Comparison of ENCODE assay signal across 1 cellular context in genomic region chr10:987906-988666, GRCh38.
TF ChIP-seq lines count a peak whose summit lies in the region.

GTPBP4 (plus strand) TSS chr10:988434; CDS start chr10:988480, 46 bp downstream.

TF ChIP-seq in HEK293, 187 proteins besides CTCF, POLR2A, EP300 and RAD21 (continued from another document and continues in another):
- TF ChIP-seq PATZ1 (tag by site-specific recombination; IDR thresholded peaks at IDR 0.05) (peak; percentile 59), ZNF76 (tag by site-specific recombination; IDR thresholded peaks at IDR 0.05; ENCODE audit: borderline replicate concordance, low read depth) (no peak; the same call in 1 of the 2 replicates), ZNF449 (tag by site-specific recombination; IDR thresholded peaks at IDR 0.05) (no peak), KLF17 (tag by site-specific recombination; IDR thresholded peaks at IDR 0.05) (no peak; the same call in 1 of the 2 replicates), HOXC10 (CRISPR knock-in tag; IDR thresholded peaks at IDR 0.05) (no peak), ZBTB48 (tag by site-specific recombination; IDR thresholded peaks at IDR 0.05) (no peak), ZNF785 (tag by site-specific recombination; IDR thresholded peaks at IDR 0.05) (no peak), ZFHX2 (tag by site-specific recombination; conservative IDR thresholded peaks at IDR 0.05) (no peak), AEBP2 (tag by site-specific recombination; IDR thresholded peaks at IDR 0.05; ENCODE audit: borderline replicate concordance) (no peak), ZFP69B (tag by site-specific recombination; IDR thresholded peaks at IDR 0.05) (no peak), ZNF398 (tag by site-specific recombination; IDR thresholded peaks at IDR 0.05) (no peak), ZNF513 (tag by site-specific recombination; IDR thresholded peaks at IDR 0.05) (no peak), ZNF394 (tag by site-specific recombination; IDR thresholded peaks at IDR 0.05; ENCODE audit: borderline replicate concordance) (no peak), ZNF133 (tag by site-specific recombination; IDR thresholded peaks at IDR 0.05) (no peak), OVOL3 (tag by site-specific recombination; IDR thresholded peaks at IDR 0.05) (no peak), ZNF175 (tag by site-specific recombination; IDR thresholded peaks at IDR 0.05) (no peak), HOXA7 (CRISPR knock-in tag; IDR thresholded peaks at IDR 0.05; ENCODE audit: borderline replicate concordance) (no peak), ZNF155 (tag by site-specific recombination; IDR thresholded peaks at IDR 0.05) (no peak), ZNF2 (tag by site-specific recombination; IDR thresholded peaks at IDR 0.05) (0 out of 2 replicates have a peak, but pooled peaks have one; percentile 39), ZBTB7A (tag by site-specific recombination; IDR thresholded peaks at IDR 0.05; ENCODE audit: low read depth) (no peak), ZNF501 (tag by site-specific recombination; IDR thresholded peaks at IDR 0.05) (peak; percentile 60), ZFP37 (tag by site-specific recombination; IDR thresholded peaks at IDR 0.05) (no peak), ZNF585B (tag by site-specific recombination; IDR thresholded peaks at IDR 0.05) (no peak), ZBTB21 (tag by site-specific recombination; IDR thresholded peaks at IDR 0.05) (peak; percentile 70; the same call in 1 of the 2 replicates), ZNF48 (tag by site-specific recombination; IDR thresholded peaks at IDR 0.05) (no peak), ZBTB49 (tag by site-specific recombination; IDR thresholded peaks at IDR 0.05; ENCODE audit: low read depth) (no peak), ZNF112 (tag by site-specific recombination; IDR thresholded peaks at IDR 0.05) (no peak), ZNF341 (tag by site-specific recombination; IDR thresholded peaks at IDR 0.05; ENCODE audit: low read depth) (no peak), SALL2 (tag by site-specific recombination; IDR thresholded peaks at IDR 0.05; ENCODE audit: borderline replicate concordance) (no peak), ZNF132 (tag by site-specific recombination; IDR thresholded peaks at IDR 0.05; ENCODE audit: borderline replicate concordance) (no peak), ZNF302 (tag by site-specific recombination; IDR thresholded peaks at IDR 0.05; ENCODE audit: low read depth) (no peak), MYNN (tag by site-specific recombination; IDR thresholded peaks at IDR 0.05; ENCODE audit: borderline replicate concordance) (no peak), KLF16 (tag by site-specific recombination; IDR thresholded peaks at IDR 0.05) (no peak), ZNF19 (tag by site-specific recombination; IDR thresholded peaks at IDR 0.05; ENCODE audit: low read depth) (no peak), ZNF174 (tag by site-specific recombination; IDR thresholded peaks at IDR 0.05) (no peak), ZNF473 (tag by site-specific recombination; IDR thresholded peaks at IDR 0.05) (no peak), OSR2 (tag by site-specific recombination; IDR thresholded peaks at IDR 0.05) (no peak), ZNF549 (tag by site-specific recombination; IDR thresholded peaks at IDR 0.05) (no peak), GLI2 (tag by site-specific recombination; IDR thresholded peaks at IDR 0.05; ENCODE audit: borderline replicate concordance, low read depth) (no peak), ZNF114 (tag by site-specific recombination; IDR thresholded peaks at IDR 0.05) (no peak), ZNF16 (tag by site-specific recombination; IDR thresholded peaks at IDR 0.05; ENCODE audit: low read depth) (no peak), ZNF704 (tag by site-specific recombination; IDR thresholded peaks at IDR 0.05) (0 out of 2 replicates have a peak, but pooled peaks have one; percentile 45), ZBTB1 (tag by site-specific recombination; IDR thresholded peaks at IDR 0.05) (no peak)
- TF ChIP-seq, protein P1, sequence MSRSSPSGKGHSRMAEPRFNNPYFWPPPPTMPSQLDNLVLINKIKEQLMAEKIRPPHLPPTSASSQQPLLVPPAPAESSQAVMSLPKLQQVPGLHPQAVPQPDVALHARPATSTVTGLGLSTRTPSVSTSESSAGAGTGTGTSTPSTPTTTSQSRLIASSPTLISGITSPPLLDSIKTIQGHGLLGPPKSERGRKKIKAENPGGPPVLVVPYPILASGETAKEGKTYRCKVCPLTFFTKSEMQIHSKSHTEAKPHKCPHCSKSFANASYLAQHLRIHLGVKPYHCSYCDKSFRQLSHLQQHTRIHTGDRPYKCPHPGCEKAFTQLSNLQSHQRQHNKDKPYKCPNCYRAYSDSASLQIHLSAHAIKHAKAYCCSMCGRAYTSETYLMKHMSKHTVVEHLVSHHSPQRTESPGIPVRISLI (tag by site-specific recombination; IDR thresholded peaks at IDR 0.05), result no peak
- TF ChIP-seq, protein P2, sequence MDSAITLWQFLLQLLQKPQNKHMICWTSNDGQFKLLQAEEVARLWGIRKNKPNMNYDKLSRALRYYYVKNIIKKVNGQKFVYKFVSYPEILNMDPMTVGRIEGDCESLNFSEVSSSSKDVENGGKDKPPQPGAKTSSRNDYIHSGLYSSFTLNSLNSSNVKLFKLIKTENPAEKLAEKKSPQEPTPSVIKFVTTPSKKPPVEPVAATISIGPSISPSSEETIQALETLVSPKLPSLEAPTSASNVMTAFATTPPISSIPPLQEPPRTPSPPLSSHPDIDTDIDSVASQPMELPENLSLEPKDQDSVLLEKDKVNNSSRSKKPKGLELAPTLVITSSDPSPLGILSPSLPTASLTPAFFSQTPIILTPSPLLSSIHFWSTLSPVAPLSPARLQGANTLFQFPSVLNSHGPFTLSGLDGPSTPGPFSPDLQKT (IDR thresholded peaks at IDR 0.05; ENCODE audit: borderline replicate concordance, low read depth, low read length), result no peak; the same call in 1 of the 2 replicates
- TF ChIP-seq, protein P3, sequence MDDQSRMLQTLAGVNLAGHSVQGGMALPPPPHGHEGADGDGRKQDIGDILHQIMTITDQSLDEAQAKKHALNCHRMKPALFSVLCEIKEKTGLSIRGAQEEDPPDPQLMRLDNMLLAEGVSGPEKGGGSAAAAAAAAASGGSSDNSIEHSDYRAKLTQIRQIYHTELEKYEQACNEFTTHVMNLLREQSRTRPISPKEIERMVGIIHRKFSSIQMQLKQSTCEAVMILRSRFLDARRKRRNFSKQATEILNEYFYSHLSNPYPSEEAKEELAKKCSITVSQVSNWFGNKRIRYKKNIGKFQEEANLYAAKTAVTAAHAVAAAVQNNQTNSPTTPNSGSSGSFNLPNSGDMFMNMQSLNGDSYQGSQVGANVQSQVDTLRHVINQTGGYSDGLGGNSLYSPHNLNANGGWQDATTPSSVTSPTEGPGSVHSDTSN (CRISPR knock-in tag; IDR thresholded peaks at IDR 0.05), result 0 out of 2 replicates have a peak, but pooled peaks have one; percentile 13
- TF ChIP-seq, protein P4, sequence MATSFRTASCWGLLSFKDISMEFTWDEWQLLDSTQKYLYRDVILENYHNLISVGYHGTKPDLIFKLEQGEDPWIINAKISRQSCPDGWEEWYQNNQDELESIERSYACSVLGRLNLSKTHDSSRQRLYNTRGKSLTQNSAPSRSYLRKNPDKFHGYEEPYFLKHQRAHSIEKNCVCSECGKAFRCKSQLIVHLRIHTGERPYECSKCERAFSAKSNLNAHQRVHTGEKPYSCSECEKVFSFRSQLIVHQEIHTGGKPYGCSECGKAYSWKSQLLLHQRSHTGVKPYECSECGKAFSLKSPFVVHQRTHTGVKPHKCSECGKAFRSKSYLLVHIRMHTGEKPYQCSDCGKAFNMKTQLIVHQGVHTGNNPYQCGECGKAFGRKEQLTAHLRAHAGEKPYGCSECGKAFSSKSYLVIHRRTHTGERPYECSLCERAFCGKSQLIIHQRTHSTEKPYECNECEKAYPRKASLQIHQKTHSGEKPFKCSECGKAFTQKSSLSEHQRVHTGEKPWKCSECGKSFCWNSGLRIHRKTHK (tag by site-specific recombination; IDR thresholded peaks at IDR 0.05), result no peak
